ENCODE assay signal across 1 cellular context in the genomic region with DNA sequence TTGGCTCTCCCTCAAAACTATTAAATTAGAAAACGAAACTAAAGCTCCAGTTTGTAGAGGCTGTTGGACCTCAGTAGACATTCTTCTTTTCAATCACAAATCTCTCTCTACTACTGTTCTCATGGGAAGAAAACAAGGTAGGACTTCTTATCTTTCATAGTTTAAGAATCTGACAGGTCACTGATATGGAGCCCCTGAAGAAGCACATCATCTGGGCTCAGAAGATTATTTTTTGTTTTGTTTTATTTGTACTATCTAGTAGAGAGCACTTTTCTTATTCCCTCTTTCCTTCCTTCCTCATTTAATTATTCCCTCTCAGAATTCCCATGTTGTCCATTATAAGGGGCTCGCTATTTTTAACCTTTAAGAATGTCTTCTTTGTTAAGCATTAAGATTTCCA.
TF ChIP-seq lines count a peak whose summit lies in the region.

No MANE protein-coding gene starts in this region.

TF ChIP-seq in GM23338, 12 proteins besides CTCF, POLR2A, EP300 and RAD21:
- TF ChIP-seq, protein P1, sequence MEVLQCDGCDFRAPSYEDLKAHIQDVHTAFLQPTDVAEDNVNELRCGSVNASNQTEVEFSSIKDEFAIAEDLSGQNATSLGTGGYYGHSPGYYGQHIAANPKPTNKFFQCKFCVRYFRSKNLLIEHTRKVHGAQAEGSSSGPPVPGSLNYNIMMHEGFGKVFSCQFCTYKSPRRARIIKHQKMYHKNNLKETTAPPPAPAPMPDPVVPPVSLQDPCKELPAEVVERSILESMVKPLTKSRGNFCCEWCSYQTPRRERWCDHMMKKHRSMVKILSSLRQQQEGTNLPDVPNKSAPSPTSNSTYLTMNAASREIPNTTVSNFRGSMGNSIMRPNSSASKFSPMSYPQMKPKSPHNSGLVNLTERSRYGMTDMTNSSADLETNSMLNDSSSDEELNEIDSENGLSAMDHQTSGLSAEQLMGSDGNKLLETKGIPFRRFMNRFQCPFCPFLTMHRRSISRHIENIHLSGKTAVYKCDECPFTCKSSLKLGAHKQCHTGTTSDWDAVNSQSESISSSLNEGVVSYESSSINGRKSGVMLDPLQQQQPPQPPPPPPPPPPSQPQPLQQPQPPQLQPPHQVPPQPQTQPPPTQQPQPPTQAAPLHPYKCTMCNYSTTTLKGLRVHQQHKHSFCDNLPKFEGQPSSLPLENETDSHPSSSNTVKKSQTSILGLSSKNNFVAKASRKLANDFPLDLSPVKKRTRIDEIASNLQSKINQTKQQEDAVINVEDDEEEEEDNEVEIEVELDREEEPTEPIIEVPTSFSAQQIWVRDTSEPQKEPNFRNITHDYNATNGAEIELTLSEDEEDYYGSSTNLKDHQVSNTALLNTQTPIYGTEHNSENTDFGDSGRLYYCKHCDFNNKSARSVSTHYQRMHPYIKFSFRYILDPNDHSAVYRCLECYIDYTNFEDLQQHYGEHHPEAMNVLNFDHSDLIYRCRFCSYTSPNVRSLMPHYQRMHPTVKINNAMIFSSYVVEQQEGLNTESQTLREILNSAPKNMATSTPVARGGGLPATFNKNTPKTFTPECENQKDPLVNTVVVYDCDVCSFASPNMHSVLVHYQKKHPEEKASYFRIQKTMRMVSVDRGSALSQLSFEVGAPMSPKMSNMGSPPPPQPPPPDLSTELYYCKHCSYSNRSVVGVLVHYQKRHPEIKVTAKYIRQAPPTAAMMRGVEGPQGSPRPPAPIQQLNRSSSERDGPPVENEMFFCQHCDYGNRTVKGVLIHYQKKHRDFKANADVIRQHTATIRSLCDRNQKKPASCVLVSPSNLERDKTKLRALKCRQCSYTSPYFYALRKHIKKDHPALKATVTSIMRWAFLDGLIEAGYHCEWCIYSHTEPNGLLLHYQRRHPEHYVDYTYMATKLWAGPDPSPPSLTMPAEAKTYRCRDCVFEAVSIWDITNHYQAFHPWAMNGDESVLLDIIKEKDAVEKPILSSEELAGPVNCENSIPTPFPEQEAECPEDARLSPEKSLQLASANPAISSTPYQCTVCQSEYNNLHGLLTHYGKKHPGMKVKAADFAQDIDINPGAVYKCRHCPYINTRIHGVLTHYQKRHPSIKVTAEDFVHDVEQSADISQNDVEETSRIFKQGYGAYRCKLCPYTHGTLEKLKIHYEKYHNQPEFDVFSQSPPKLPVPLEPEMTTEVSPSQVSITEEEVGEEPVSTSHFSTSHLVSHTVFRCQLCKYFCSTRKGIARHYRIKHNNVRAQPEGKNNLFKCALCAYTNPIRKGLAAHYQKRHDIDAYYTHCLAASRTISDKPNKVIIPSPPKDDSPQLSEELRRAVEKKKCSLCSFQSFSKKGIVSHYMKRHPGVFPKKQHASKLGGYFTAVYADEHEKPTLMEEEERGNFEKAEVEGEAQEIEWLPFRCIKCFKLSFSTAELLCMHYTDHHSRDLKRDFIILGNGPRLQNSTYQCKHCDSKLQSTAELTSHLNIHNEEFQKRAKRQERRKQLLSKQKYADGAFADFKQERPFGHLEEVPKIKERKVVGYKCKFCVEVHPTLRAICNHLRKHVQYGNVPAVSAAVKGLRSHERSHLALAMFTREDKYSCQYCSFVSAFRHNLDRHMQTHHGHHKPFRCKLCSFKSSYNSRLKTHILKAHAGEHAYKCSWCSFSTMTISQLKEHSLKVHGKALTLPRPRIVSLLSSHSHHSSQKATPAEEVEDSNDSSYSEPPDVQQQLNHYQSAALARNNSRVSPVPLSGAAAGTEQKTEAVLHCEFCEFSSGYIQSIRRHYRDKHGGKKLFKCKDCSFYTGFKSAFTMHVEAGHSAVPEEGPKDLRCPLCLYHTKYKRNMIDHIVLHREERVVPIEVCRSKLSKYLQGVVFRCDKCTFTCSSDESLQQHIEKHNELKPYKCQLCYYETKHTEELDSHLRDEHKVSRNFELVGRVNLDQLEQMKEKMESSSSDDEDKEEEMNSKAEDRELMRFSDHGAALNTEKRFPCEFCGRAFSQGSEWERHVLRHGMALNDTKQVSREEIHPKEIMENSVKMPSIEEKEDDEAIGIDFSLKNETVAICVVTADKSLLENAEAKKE (CRISPR knock-in tag; IDR thresholded peaks at IDR 0.05), result no peak
- TF ChIP-seq CREB1 (CRISPR knock-in tag; IDR thresholded peaks at IDR 0.05; ENCODE audit: low read depth) (no peak), NANOG (IDR thresholded peaks at IDR 0.05; ENCODE audit: borderline replicate concordance) (no peak), JUNB (IDR thresholded peaks at IDR 0.05; ENCODE audit: unreplicated experiment) (no peak), EZH2 (IDR thresholded peaks at IDR 0.05; ENCODE audit: low read depth, unreplicated experiment) (no peak), STAT1 (IDR thresholded peaks at IDR 0.05; ENCODE audit: unreplicated experiment) (no peak), ZNF331 (CRISPR knock-in tag; IDR thresholded peaks at IDR 0.05; ENCODE audit: low read depth) (no peak), POLR2AphosphoS5 (IDR thresholded peaks at IDR 0.05; ENCODE audit: low read depth) (no peak), EZH2phosphoT487 (IDR thresholded peaks at IDR 0.05; ENCODE audit: unreplicated experiment) (no peak), ZNF114 (CRISPR knock-in tag; IDR thresholded peaks at IDR 0.05) (no peak)
- TF ChIP-seq, protein P2, sequence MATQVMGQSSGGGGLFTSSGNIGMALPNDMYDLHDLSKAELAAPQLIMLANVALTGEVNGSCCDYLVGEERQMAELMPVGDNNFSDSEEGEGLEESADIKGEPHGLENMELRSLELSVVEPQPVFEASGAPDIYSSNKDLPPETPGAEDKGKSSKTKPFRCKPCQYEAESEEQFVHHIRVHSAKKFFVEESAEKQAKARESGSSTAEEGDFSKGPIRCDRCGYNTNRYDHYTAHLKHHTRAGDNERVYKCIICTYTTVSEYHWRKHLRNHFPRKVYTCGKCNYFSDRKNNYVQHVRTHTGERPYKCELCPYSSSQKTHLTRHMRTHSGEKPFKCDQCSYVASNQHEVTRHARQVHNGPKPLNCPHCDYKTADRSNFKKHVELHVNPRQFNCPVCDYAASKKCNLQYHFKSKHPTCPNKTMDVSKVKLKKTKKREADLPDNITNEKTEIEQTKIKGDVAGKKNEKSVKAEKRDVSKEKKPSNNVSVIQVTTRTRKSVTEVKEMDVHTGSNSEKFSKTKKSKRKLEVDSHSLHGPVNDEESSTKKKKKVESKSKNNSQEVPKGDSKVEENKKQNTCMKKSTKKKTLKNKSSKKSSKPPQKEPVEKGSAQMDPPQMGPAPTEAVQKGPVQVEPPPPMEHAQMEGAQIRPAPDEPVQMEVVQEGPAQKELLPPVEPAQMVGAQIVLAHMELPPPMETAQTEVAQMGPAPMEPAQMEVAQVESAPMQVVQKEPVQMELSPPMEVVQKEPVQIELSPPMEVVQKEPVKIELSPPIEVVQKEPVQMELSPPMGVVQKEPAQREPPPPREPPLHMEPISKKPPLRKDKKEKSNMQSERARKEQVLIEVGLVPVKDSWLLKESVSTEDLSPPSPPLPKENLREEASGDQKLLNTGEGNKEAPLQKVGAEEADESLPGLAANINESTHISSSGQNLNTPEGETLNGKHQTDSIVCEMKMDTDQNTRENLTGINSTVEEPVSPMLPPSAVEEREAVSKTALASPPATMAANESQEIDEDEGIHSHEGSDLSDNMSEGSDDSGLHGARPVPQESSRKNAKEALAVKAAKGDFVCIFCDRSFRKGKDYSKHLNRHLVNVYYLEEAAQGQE (IDR thresholded peaks at IDR 0.05; ENCODE audit: unreplicated experiment), result no peak
- TF ChIP-seq, protein P3, sequence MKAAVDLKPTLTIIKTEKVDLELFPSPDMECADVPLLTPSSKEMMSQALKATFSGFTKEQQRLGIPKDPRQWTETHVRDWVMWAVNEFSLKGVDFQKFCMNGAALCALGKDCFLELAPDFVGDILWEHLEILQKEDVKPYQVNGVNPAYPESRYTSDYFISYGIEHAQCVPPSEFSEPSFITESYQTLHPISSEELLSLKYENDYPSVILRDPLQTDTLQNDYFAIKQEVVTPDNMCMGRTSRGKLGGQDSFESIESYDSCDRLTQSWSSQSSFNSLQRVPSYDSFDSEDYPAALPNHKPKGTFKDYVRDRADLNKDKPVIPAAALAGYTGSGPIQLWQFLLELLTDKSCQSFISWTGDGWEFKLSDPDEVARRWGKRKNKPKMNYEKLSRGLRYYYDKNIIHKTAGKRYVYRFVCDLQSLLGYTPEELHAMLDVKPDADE (IDR thresholded peaks at IDR 0.05), result no peak
